Comparison of ENCODE assay signal across 8 cellular contexts in the genomic region with DNA sequence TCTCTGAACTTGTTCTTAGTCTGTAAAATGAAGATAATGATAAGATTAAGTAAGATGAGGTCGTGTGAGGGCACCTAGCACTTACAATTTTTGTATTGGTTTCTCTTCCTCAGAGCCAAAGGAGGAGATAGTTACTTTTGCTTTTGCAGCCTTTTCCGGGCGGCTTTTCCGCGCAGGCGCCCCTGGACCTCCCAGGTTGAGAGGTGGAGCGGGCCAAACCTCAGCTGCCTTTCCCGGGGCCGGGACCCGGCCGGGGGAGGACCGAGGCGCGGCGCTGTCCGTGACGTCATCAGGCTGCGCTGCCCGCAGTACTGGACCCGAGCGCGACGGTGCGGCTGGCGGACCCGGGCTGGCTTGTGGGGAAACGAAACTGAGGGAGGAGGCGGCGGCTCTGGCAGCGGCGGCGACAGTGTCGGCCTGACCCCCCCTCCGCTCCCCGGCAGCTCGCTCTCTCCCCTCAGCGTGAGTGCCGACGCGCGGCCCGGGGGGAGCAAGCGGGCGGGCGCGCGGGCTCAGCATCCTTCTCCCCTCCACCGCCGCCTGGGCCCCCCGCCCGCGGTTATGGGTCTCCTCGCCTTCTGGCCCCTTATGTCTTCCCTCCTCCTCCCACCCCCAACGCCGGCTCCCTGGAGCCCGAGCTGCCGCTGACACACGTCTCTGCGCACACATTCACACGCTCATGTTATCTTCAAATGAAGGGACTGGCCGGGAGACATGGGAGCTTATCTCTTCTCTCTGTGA. TPM values are rescaled to one million over a fixed set of nuclear protein-coding genes. Genes with fewer than 3 reads are reported as not detected.
DNase-seq lines count a peak whose midpoint lies in the region; ATAC-seq, FAIRE-seq and TF ChIP-seq lines count a peak whose summit lies in the region.

A gene with protein sequence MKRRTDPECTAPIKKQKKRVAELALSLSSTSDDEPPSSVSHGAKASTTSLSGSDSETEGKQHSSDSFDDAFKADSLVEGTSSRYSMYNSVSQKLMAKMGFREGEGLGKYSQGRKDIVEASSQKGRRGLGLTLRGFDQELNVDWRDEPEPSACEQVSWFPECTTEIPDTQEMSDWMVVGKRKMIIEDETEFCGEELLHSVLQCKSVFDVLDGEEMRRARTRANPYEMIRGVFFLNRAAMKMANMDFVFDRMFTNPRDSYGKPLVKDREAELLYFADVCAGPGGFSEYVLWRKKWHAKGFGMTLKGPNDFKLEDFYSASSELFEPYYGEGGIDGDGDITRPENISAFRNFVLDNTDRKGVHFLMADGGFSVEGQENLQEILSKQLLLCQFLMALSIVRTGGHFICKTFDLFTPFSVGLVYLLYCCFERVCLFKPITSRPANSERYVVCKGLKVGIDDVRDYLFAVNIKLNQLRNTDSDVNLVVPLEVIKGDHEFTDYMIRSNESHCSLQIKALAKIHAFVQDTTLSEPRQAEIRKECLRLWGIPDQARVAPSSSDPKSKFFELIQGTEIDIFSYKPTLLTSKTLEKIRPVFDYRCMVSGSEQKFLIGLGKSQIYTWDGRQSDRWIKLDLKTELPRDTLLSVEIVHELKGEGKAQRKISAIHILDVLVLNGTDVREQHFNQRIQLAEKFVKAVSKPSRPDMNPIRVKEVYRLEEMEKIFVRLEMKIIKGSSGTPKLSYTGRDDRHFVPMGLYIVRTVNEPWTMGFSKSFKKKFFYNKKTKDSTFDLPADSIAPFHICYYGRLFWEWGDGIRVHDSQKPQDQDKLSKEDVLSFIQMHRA (plus strand): TSS at position 306 of the 741 bp plus-strand sequence. CDS start 2,409 bp downstream, outside the sequence.

- peaks cover 34% of the 10 kb centered on the region for H3K79me2 ChIP-seq in OCI-LY3 (ENCODE audit: low read length)

- H3K27ac ChIP-seq in HUES64 (ENCODE audit: low read depth, low read length): peak within 1 kb of the TSS; percentile 44
- H3K27ac ChIP-seq in OCI-LY3 (ENCODE audit: low read length): peak within 1 kb of the TSS; percentile 89

- H3K36me3 Mint-ChIP-seq in endothelial cell (ENCODE audit: low read depth, unreplicated experiment): peaks cover 6% of the 10 kb centered on the region
- H3K36me3 Mint-ChIP-seq in mesothelial cell of epicardium: peaks cover 14% of the 10 kb centered on the region

- H3K4me3 ChIP-seq in HUES64 (ENCODE audit: low read length) (peak within 1 kb of the TSS; percentile 85), OCI-LY3 (ENCODE audit: low read length) (peak within 1 kb of the TSS; percentile 91)

- H3K27me3 Mint-ChIP-seq in endothelial cell (ENCODE audit: unreplicated experiment) (peaks cover 2% of the 10 kb centered on the region), mesothelial cell of epicardium (ENCODE audit: low read depth) (peaks cover 9% of the 10 kb centered on the region)

- H2AFZ ChIP-seq in OCI-LY3 (ENCODE audit: low read depth, low read length): peak within 1 kb of the TSS; percentile 96

- H3K27me3 ChIP-seq in HUES64 (ENCODE audit: insufficient read depth, low read length): no peaks in the 10 kb centered on the region
- no peaks in the 10 kb centered on the region for H3K27me3 ChIP-seq in OCI-LY3 (ENCODE audit: low read depth, low read length)

- peak; percentile 96 for DNase-seq in D721Med (ENCODE audit: insufficient read length, low spot score)
- DNase-seq in activated CD8-positive, alpha-beta memory T cell treated with anti-CD3 and anti-CD28 coated beads, Interleukin-2, amount 50 U/mL, for 48 hours: peak; percentile 99
- peak; percentile 96 for DNase-seq in endothelial cell (ENCODE audit: low spot score)
- DNase-seq in mesothelial cell of epicardium (ENCODE audit: low spot score in 2 of 2, unreplicated experiment in 2 of 2): peak; percentile 84 to 94
- DNase-seq in stimulated activated CD8-positive, alpha-beta memory T cell treated with anti-CD3 and anti-CD28 coated beads, Interleukin-15, amount 100 ng/mL, for 48 hours (ENCODE audit: low read depth in 2 of 2): peak; percentile 96 to 97

- H3K4me2 ChIP-seq in OCI-LY3 (ENCODE audit: low read length): peak within 1 kb of the TSS; percentile 91

- under 1% methylated on average over 61 of the region's 61 CpGs for WGBS in HUES64

- H4K20me1 ChIP-seq in OCI-LY3 (ENCODE audit: insufficient read depth, low read length): no peaks in the 10 kb centered on the region; the same call in 1 of the 2 replicates

- H3K27ac Mint-ChIP-seq in endothelial cell (ENCODE audit: unreplicated experiment) (peak within 1 kb of the TSS; percentile 67), mesothelial cell of epicardium (peak within 1 kb of the TSS; percentile 96)

- H3K9ac ChIP-seq in HUES64 (ENCODE audit: low read depth, low read length): peak within 1 kb of the TSS; percentile 78
- peak within 1 kb of the TSS; percentile 91 for H3K9ac ChIP-seq in OCI-LY3 (ENCODE audit: low read length)

- ATAC-seq in GM21515 (IDR thresholded peaks at IDR 0.05; ENCODE audit: unreplicated experiment): peak; percentile 85

- TF ChIP-seq CTCF in D721Med (IDR thresholded peaks at IDR 0.05; ENCODE audit: insufficient read depth, missing control alignments): no peak
- no peak for TF ChIP-seq CTCF in OCI-LY3 (IDR thresholded peaks at IDR 0.05; ENCODE audit: low read depth, low read length)
- no peak for TF ChIP-seq CTCF in endothelial cell (IDR thresholded peaks at IDR 0.05; ENCODE audit: unreplicated experiment)
- no peak for TF ChIP-seq CTCF in mesothelial cell of epicardium (IDR thresholded peaks at IDR 0.05; ENCODE audit: unreplicated experiment)

- peaks cover 22% of the 10 kb centered on the region for H3K36me3 ChIP-seq in HUES64 (ENCODE audit: insufficient read depth, low read length)
- peaks cover 19% of the 10 kb centered on the region for H3K36me3 ChIP-seq in OCI-LY3 (replicated peaks; ENCODE audit: low read depth, low read length)

- H3K9me3 Mint-ChIP-seq in endothelial cell (ENCODE audit: unreplicated experiment) (no peaks in the 10 kb centered on the region), mesothelial cell of epicardium (peaks cover 4% of the 10 kb centered on the region)

- H3K4me3 Mint-ChIP-seq in endothelial cell (ENCODE audit: unreplicated experiment) (peak within 1 kb of the TSS; percentile 94), mesothelial cell of epicardium (peak within 1 kb of the TSS; percentile 91)

- H3K9me3 ChIP-seq in HUES64 (ENCODE audit: insufficient read depth, low read depth, low read length) (no peaks in the 10 kb centered on the region), OCI-LY3 (ENCODE audit: insufficient read depth, low read length) (no peaks in the 10 kb centered on the region)

- no peak for FAIRE-seq in D721Med (lab: Jason Lieb, UNC)

- H3K4me1 ChIP-seq in HUES64 (ENCODE audit: insufficient read depth, low read length) (peaks cover 6% of the 10 kb centered on the region; the same call in 1 of the 2 replicates), OCI-LY3 (ENCODE audit: low read length) (peaks cover 21% of the 10 kb centered on the region)

- H3K4me1 Mint-ChIP-seq in endothelial cell (ENCODE audit: unreplicated experiment): peaks cover 19% of the 10 kb centered on the region
- H3K4me1 Mint-ChIP-seq in mesothelial cell of epicardium: peaks cover 21% of the 10 kb centered on the region

RNA-seq across cellular contexts. Expression of the gene that starts here (rescaled TPM):
- 23.9 TPM for polyA plus RNA-seq in HUES64 (2013, experiment 1 of 2)
- 26.3 TPM for polyA plus RNA-seq in HUES64 (2013, experiment 2 of 2)
- total RNA-seq in endothelial cell (ENCODE audit: unreplicated experiment): 50.0 TPM
- total RNA-seq in mesothelial cell of epicardium: 57.3 to 60.1 TPM (median 59.8 TPM) in 3 replicates

Comparison
In these comparisons a context has a peak if more than half of its experiments do, and no peak if none do; other contexts are left out.
1. Peak in every context shown above with its lines: DNase-seq, ATAC-seq, H3K4me3 ChIP-seq and H3K27ac ChIP-seq.